Comparison of ENCODE assay signal across 8 cellular contexts in genomic region chr11:35944503-35945136, GRCh38. TPM values are rescaled to one million over a fixed set of nuclear protein-coding genes. Genes with fewer than 3 reads are reported as not detected.
DNase-seq lines count a peak whose midpoint lies in the region; ATAC-seq and TF ChIP-seq lines count a peak whose summit lies in the region.

No MANE protein-coding gene starts in this region.

- no peaks in the 10 kb centered on the region for H3F3A ChIP-seq in MM.1S (ENCODE audit: insufficient read depth, low read length)

- H3K79me2 ChIP-seq in MM.1S (ENCODE audit: low read length): no peaks in the 10 kb centered on the region

- peak overlapping the region; percentile 93 to 99 (median 97) for H3K4me2 ChIP-seq in BLaER1 treated with 17β-estradiol and CSF1 and Interleukin-3, amounts not matched to agents 10 nM and 100 nM
- peak overlapping the region; percentile 68; the same call in 1 of the 2 replicates for H3K4me2 ChIP-seq in MM.1S (ENCODE audit: low read depth, low read length)

- peak overlapping the region; percentile 67 to 83 (median 76) for H3K4me3 ChIP-seq in BLaER1 treated with 17β-estradiol and CSF1 and Interleukin-3, amounts not matched to agents 10 nM and 100 nM
- H3K4me3 ChIP-seq in MM.1S (ENCODE audit: low read length): no peak overlapping the region
- H3K4me3 ChIP-seq in effector memory CD4-positive, alpha-beta T cell (ENCODE audit: insufficient read depth, low read depth, low read length, poor library complexity, severe bottlenecking): peak overlapping the region; percentile 14
- peak overlapping the region; percentile 2 to 76 for H3K4me3 ChIP-seq in muscle layer of colon (ENCODE audit: low read depth in 1 of 2, low read length in 2 of 2)

- no peaks in the 10 kb centered on the region for H3K27me3 ChIP-seq in BLaER1 treated with 17β-estradiol and CSF1 and Interleukin-3, amounts not matched to agents 10 nM and 100 nM
- H3K27me3 ChIP-seq in MM.1S (replicated peaks; ENCODE audit: insufficient read depth, low read length): peaks cover 30% of the 10 kb centered on the region
- H3K27me3 ChIP-seq in effector memory CD4-positive, alpha-beta T cell (replicated peaks; ENCODE audit: control insufficient read depth, insufficient read depth, low read length, poor library complexity, severe bottlenecking): peaks cover 7% of the 10 kb centered on the region
- no peaks in the 10 kb centered on the region for H3K27me3 ChIP-seq in muscle layer of colon (ENCODE audit: control insufficient read depth in 1 of 2, insufficient read depth in 2 of 2, low read length in 2 of 2)

- ATAC-seq in omental fat pad (ENCODE audit: low FRiP score): no peak

- no peak overlapping the region for H2AFZ ChIP-seq in MM.1S (ENCODE audit: low read length)

- H3K9me3 ChIP-seq in BLaER1 treated with 17β-estradiol and CSF1 and Interleukin-3, amounts not matched to agents 10 nM and 100 nM (replicated peaks in 1 of 11): peaks cover 0 to 26% (median 20%) of the 10 kb centered on the region in 11 experiments; a peak in 17 of 22 replicates
- no peaks in the 10 kb centered on the region for H3K9me3 ChIP-seq in MM.1S (replicated peaks; ENCODE audit: insufficient read depth, low read length)
- no peaks in the 10 kb centered on the region for H3K9me3 ChIP-seq in effector memory CD4-positive, alpha-beta T cell (ENCODE audit: control insufficient read depth, low read length)
- no peaks in the 10 kb centered on the region for H3K9me3 ChIP-seq in muscle layer of colon (ENCODE audit: low read length)

- H3K4me1 ChIP-seq in BLaER1 treated with 17β-estradiol and CSF1 and Interleukin-3, amounts not matched to agents 10 nM and 100 nM: peaks cover 45 to 66% (median 57%) of the 10 kb centered on the region in 10 experiments
- H3K4me1 ChIP-seq in MM.1S (ENCODE audit: low read length): no peaks in the 10 kb centered on the region
- no peaks in the 10 kb centered on the region for H3K4me1 ChIP-seq in effector memory CD4-positive, alpha-beta T cell (ENCODE audit: control insufficient read depth, insufficient read depth, low read length, poor library complexity, severe bottlenecking)
- H3K4me1 ChIP-seq in muscle layer of colon (ENCODE audit: insufficient read depth, low read length): peaks cover 19% of the 10 kb centered on the region

- H3K9ac ChIP-seq in BLaER1 treated with 17β-estradiol and CSF1 and Interleukin-3, amounts not matched to agents 10 nM and 100 nM: peak overlapping the region; percentile 84 to 90 (median 87)
- H3K9ac ChIP-seq in MM.1S (ENCODE audit: low read length) (no peak overlapping the region), muscle layer of colon (ENCODE audit: low read length) (peak overlapping the region; percentile 8)

- DNase-seq in MM.1S (no peak), omental fat pad (ENCODE audit: low spot score) (no peak), NOMO-1 treated with dmso at 0.1 percent for 144 hours (lab: John Stamatoyannopoulos, UW; ENCODE audit: unreplicated experiment) (no peak), NCI-H2196 treated with DMSO at 0.1 percent for 48 hours (lab: John Stamatoyannopoulos, UW; ENCODE audit: unreplicated experiment) (no peak), COR-L47 (lab: John Stamatoyannopoulos, UW) (no peak)
- no peak for DNase-seq in effector memory CD4-positive, alpha-beta T cell

- TF ChIP-seq CTCF in MM.1S (IDR thresholded peaks at IDR 0.05; ENCODE audit: low read length) (no peak), omental fat pad (IDR thresholded peaks at IDR 0.05) (no peak)

- H3K9me2 ChIP-seq in MM.1S (replicated peaks; ENCODE audit: insufficient read depth, low read length): no peaks in the 10 kb centered on the region

- H4K20me1 ChIP-seq in BLaER1 treated with 17β-estradiol and CSF1 and Interleukin-3, amounts not matched to agents 10 nM and 100 nM: peaks cover 0 to 51% (median 23%) of the 10 kb centered on the region in 11 experiments; a peak in 13 of 22 replicates
- no peaks in the 10 kb centered on the region for H4K20me1 ChIP-seq in MM.1S (ENCODE audit: insufficient read depth, low read length)

- H3K27ac ChIP-seq in BLaER1 treated with 17β-estradiol and CSF1 and Interleukin-3, amounts not matched to agents 10 nM and 100 nM: peak overlapping the region; percentile 82 to 91 (median 86)
- no peak overlapping the region for H3K27ac ChIP-seq in MM.1S (ENCODE audit: low read length)
- no peak overlapping the region for H3K27ac ChIP-seq in effector memory CD4-positive, alpha-beta T cell (ENCODE audit: insufficient read depth, low read length, poor library complexity, severe bottlenecking)
- no peak overlapping the region for H3K27ac ChIP-seq in muscle layer of colon (ENCODE audit: low read depth, low read length)

- H3K36me3 ChIP-seq in BLaER1 treated with 17β-estradiol and CSF1 and Interleukin-3, amounts not matched to agents 10 nM and 100 nM: peaks cover 0 to 27% (median 17%) of the 10 kb centered on the region in 11 experiments; a peak in 16 of 22 replicates
- no peaks in the 10 kb centered on the region for H3K36me3 ChIP-seq in MM.1S (replicated peaks; ENCODE audit: insufficient read depth, low read length)
- no peaks in the 10 kb centered on the region for H3K36me3 ChIP-seq in effector memory CD4-positive, alpha-beta T cell (ENCODE audit: control insufficient read depth, insufficient read depth, low read length)
- no peaks in the 10 kb centered on the region for H3K36me3 ChIP-seq in muscle layer of colon (ENCODE audit: insufficient read depth, low read length)

RNA-seq across cellular contexts. Expression of gene LDLRAD3, which starts 0.8 kb away (rescaled TPM):
- 10 to 100 TPM; 15.6 to 70.2 (median 25.7) TPM for total RNA-seq in omental fat pad

Comparison
In these comparisons a context has a peak if more than half of its experiments do, and no peak if none do; other contexts are left out.
1. H3K27ac ChIP-seq: peak in BLaER1 treated with 17β-estradiol and CSF1 and Interleukin-3, amounts not matched to agents 10 nM and 100 nM (11 of 11); none in MM.1S (single experiment), effector memory CD4-positive, alpha-beta T cell (single experiment) and muscle layer of colon (single experiment).